9 cellular contexts compared by ENCODE assay signal in genomic region chr12:48019639-48020265, GRCh38. TPM values are rescaled to one million over a fixed set of nuclear protein-coding genes. Genes with fewer than 3 reads are reported as not detected.
"Had no signal": no experiment of that assay in that cellular context is flagged by ENCODE, and none has a peak within 500 bp of the region (broad histone marks: within the 10 kb centered on the region; RNA-seq: fewer than 3 reads in every experiment).

No MANE protein-coding gene starts in this region.

- H3K4me3 ChIP-seq: GM23338 had no signal

- DNase-seq: H9, HCEC 1CT, HFFc6 had no signal

- ATAC-seq: GM23338, HepG2 had no signal

- H2AFZ ChIP-seq: GM23338 had no signal

- H3K27ac ChIP-seq: HL-60 had no signal

- H3K4me2 ChIP-seq: GM23338 had no signal

- FAIRE-seq: H1, H54, HepG2 had no signal

RNA-seq across cellular contexts. Expression of gene COL2A1, which starts 15.5 kb away (rescaled TPM):
- total RNA-seq: HFFc6 had no signal
- polyA plus RNA-seq: IgD-negative memory B cell had no signal
